Comparison of ENCODE assay signal across 8 cellular contexts in genomic region chr2:197287596-197287932, GRCh38. TPM values are rescaled to one million over a fixed set of nuclear protein-coding genes. Genes with fewer than 3 reads are reported as not detected.
A peak's percentile ranks its signal among the peaks of the same experiment; 100 is the strongest.
DNase-seq lines count a peak whose midpoint lies in the region; ATAC-seq and TF ChIP-seq lines count a peak whose summit lies in the region.
"Not testable (repeated sequence)": the region's sequence is repeated elsewhere in the genome, so short reads cannot be mapped to it uniquely, and the experiment has no call there.

No MANE protein-coding gene starts in this region.

- ATAC-seq in GM19452 (IDR thresholded peaks at IDR 0.05; ENCODE audit: unreplicated experiment) (peak; percentile 16), HG02870 (IDR thresholded peaks at IDR 0.05; ENCODE audit: unreplicated experiment) (peak; percentile 9)
- peak; percentile 6 for ATAC-seq in stimulated activated naive CD8-positive, alpha-beta T cell treated with anti-CD3 and anti-CD28 coated beads, Interleukin-15, amount 100 ng/mL, for 72 hours

- H3K4me3 ChIP-seq in Peyer's patch; muscle layer of duodenum (ENCODE audit: low read depth in 1 of 2, low read length in 2 of 2): not testable (repeated sequence)

- H3K27me3 ChIP-seq in Peyer's patch; muscle layer of duodenum (ENCODE audit: low read depth, low read length): not testable (repeated sequence)

- H3K27ac Mint-ChIP-seq in activated T-helper 1 cell treated with anti-CD3 and anti-CD28 coated beads, Interleukin-12 subunit alpha, Interleukin-12 subunit beta, Interleukin-2, Interleukin-4 antibody, amounts not matched to agents 30 ng/mL and 10 ng/mL and 1 ng/mL, durations not matched to agents 14 hours and 24 hours and 36 hours = peak overlapping the region; percentile 100
- H3K27ac Mint-ChIP-seq in stimulated activated naive CD8-positive, alpha-beta T cell treated with anti-CD3 and anti-CD28 coated beads, Interleukin-15, amount 100 ng/mL, for 72 hours = peak overlapping the region; percentile 96 to 97

- not testable (repeated sequence) for H3K36me3 ChIP-seq in Peyer's patch; muscle layer of duodenum (ENCODE audit: control insufficient read depth in 1 of 2, insufficient read depth in 2 of 2, low read length in 2 of 2)

- TF ChIP-seq POLR2A in Peyer's patch (IDR thresholded peaks at IDR 0.05) = not testable (repeated sequence)

- peak overlapping the region; percentile 40 for H3K27ac ChIP-seq in C4-2B
- peak overlapping the region; percentile 47 to 73 (median 56) for H3K27ac ChIP-seq in Peyer's patch
- peak overlapping the region; percentile 63 for H3K27ac ChIP-seq in cingulate gyrus (ENCODE audit: low read depth, low read length)
- H3K27ac ChIP-seq in muscle layer of duodenum (ENCODE audit: low read length) = peak overlapping the region; percentile 33

- not testable (repeated sequence) for DNase-seq in Peyer's patch; activated T-helper 1 cell treated with anti-CD3 and anti-CD28 coated beads, Interleukin-12 subunit alpha, Interleukin-12 subunit beta, Interleukin-2, Interleukin-4 antibody, amounts not matched to agents 30 ng/mL and 10 ng/mL and 1 ng/mL, durations not matched to agents 14 hours and 24 hours and 36 hours (ENCODE audit: low spot score); stimulated activated naive CD8-positive, alpha-beta T cell treated with anti-CD3 and anti-CD28 coated beads, Interleukin-15, amount 100 ng/mL, for 72 hours

- peak overlapping the region; percentile 76 for H3K4me3 Mint-ChIP-seq in activated T-helper 1 cell treated with anti-CD3 and anti-CD28 coated beads, Interleukin-12 subunit alpha, Interleukin-12 subunit beta, Interleukin-2, Interleukin-4 antibody, amounts not matched to agents 30 ng/mL and 10 ng/mL and 1 ng/mL, durations not matched to agents 14 hours and 24 hours and 36 hours
- peak overlapping the region; percentile 82 to 83 for H3K4me3 Mint-ChIP-seq in stimulated activated naive CD8-positive, alpha-beta T cell treated with anti-CD3 and anti-CD28 coated beads, Interleukin-15, amount 100 ng/mL, for 72 hours

- TF ChIP-seq CTCF in C4-2B (conservative IDR thresholded peaks at IDR 0.05); Peyer's patch (IDR thresholded peaks at IDR 0.05): not testable (repeated sequence)

- H3K36me3 Mint-ChIP-seq in activated T-helper 1 cell treated with anti-CD3 and anti-CD28 coated beads, Interleukin-12 subunit alpha, Interleukin-12 subunit beta, Interleukin-2, Interleukin-4 antibody, amounts not matched to agents 30 ng/mL and 10 ng/mL and 1 ng/mL, durations not matched to agents 14 hours and 24 hours and 36 hours (ENCODE audit: low read depth) = peaks cover 23% of the 10 kb centered on the region

- H3K9me3 Mint-ChIP-seq in activated T-helper 1 cell treated with anti-CD3 and anti-CD28 coated beads, Interleukin-12 subunit alpha, Interleukin-12 subunit beta, Interleukin-2, Interleukin-4 antibody, amounts not matched to agents 30 ng/mL and 10 ng/mL and 1 ng/mL, durations not matched to agents 14 hours and 24 hours and 36 hours; stimulated activated naive CD8-positive, alpha-beta T cell treated with anti-CD3 and anti-CD28 coated beads, Interleukin-15, amount 100 ng/mL, for 72 hours: not testable (repeated sequence)

- peaks cover 78% of the 10 kb centered on the region for H3K4me1 Mint-ChIP-seq in activated T-helper 1 cell treated with anti-CD3 and anti-CD28 coated beads, Interleukin-12 subunit alpha, Interleukin-12 subunit beta, Interleukin-2, Interleukin-4 antibody, amounts not matched to agents 30 ng/mL and 10 ng/mL and 1 ng/mL, durations not matched to agents 14 hours and 24 hours and 36 hours (ENCODE audit: low read depth)
- peaks cover 87% of the 10 kb centered on the region for H3K4me1 Mint-ChIP-seq in stimulated activated naive CD8-positive, alpha-beta T cell treated with anti-CD3 and anti-CD28 coated beads, Interleukin-15, amount 100 ng/mL, for 72 hours

- not testable (repeated sequence) for H3K4me1 ChIP-seq in Peyer's patch; muscle layer of duodenum (ENCODE audit: control insufficient read depth in 1 of 2, insufficient read depth in 2 of 2, low read length in 2 of 2)

- not testable (repeated sequence) for H3K9me3 ChIP-seq in Peyer's patch; muscle layer of duodenum (ENCODE audit: control insufficient read depth in 1 of 2, low read length in 2 of 2)

- intact Hi-C loops in activated T-helper 1 cell treated with anti-CD3 and anti-CD28 coated beads, Interleukin-12 subunit alpha, Interleukin-12 subunit beta, Interleukin-2, Interleukin-4 antibody, amounts not matched to agents 30 ng/mL and 10 ng/mL and 1 ng/mL, durations not matched to agents 14 hours and 24 hours and 36 hours (cut with micrococcal nuclease) = loop anchor here (1.0 to 2.0 kb wide), 7 partner anchors 9 to 39 kb away; no protein-coding TSS in a partner anchor

- not testable (repeated sequence) for H3K27me3 Mint-ChIP-seq in activated T-helper 1 cell treated with anti-CD3 and anti-CD28 coated beads, Interleukin-12 subunit alpha, Interleukin-12 subunit beta, Interleukin-2, Interleukin-4 antibody, amounts not matched to agents 30 ng/mL and 10 ng/mL and 1 ng/mL, durations not matched to agents 14 hours and 24 hours and 36 hours (ENCODE audit: insufficient read depth); stimulated activated naive CD8-positive, alpha-beta T cell treated with anti-CD3 and anti-CD28 coated beads, Interleukin-15, amount 100 ng/mL, for 72 hours

RNA-seq across cellular contexts. Expression of gene ANKRD44, which starts 23.0 kb away (rescaled TPM):
- total RNA-seq in Peyer's patch = 100 to 1,000 TPM in 1 of 4 donors, 10 to 100 TPM in 3; 24.8 to 215 (median 32.0) TPM
- 153 and 159 TPM in 2 replicates for total RNA-seq in activated T-helper 1 cell treated with anti-CD3 and anti-CD28 coated beads, Interleukin-12 subunit alpha, Interleukin-12 subunit beta, Interleukin-2, Interleukin-4 antibody, amounts not matched to agents 30 ng/mL and 10 ng/mL and 1 ng/mL, durations not matched to agents 14 hours and 24 hours and 36 hours
